6 cellular contexts compared by ENCODE assay signal in genomic region chr6:137207457-137207856, GRCh38. TPM values are rescaled to one million over a fixed set of nuclear protein-coding genes. Genes with fewer than 3 reads are reported as not detected.
"Had no signal": no experiment of that assay in that cellular context is flagged by ENCODE, and none has a peak within 500 bp of the region (broad histone marks: within the 10 kb centered on the region; RNA-seq: fewer than 3 reads in every experiment).

No MANE protein-coding gene starts in this region.

RNA-seq across cellular contexts. Expression of gene IL22RA2, which starts 34.0 kb away (rescaled TPM):
- total RNA-seq: LHCN-M2, NCI-H460, PC-9, Right ventricle myocardium superior, SJSA1 had no signal
- polyA plus RNA-seq: IgD-negative memory B cell had no signal
